ENCODE assay signal across 9 cellular contexts in genomic region chr14:93984987-93985410, GRCh38. TPM values are rescaled to one million over a fixed set of nuclear protein-coding genes. Genes with fewer than 3 reads are reported as not detected.
DNase-seq lines count a peak whose midpoint lies in the region; ATAC-seq and TF ChIP-seq lines count a peak whose summit lies in the region.
"Had no signal": no experiment of that assay in that cellular context is flagged by ENCODE, and none has a peak within 500 bp of the region (broad histone marks: within the 10 kb centered on the region; RNA-seq: fewer than 3 reads in every experiment).

No MANE protein-coding gene starts in this region.

- ATAC-seq in HG02840 (IDR thresholded peaks at IDR 0.05; ENCODE audit: low FRiP score, unreplicated experiment) (no peak), GM21717 (IDR thresholded peaks at IDR 0.05; ENCODE audit: unreplicated experiment) (no peak), GM18909 (IDR thresholded peaks at IDR 0.05; ENCODE audit: poor library complexity, unreplicated experiment) (no peak)

- H3K27me3 ChIP-seq in HAP-1 (ENCODE audit: low read depth): no peaks in the 10 kb centered on the region
- H3K27me3 ChIP-seq in kidney epithelial cell (ENCODE audit: control insufficient read depth, insufficient read depth, low read length): peaks cover 4% of the 10 kb centered on the region

- TF ChIP-seq CTCF in kidney epithelial cell (IDR thresholded peaks at IDR 0.05; ENCODE audit: insufficient read depth, low read length, poor library complexity, severe bottlenecking): peak; percentile 38

- H3K4me1 ChIP-seq in HAP-1: peaks cover 5% of the 10 kb centered on the region

- peak; percentile 71 for DNase-seq in A172 (ENCODE audit: low spot score)
- peak; percentile 31 to 70 for DNase-seq in HAP-1 (ENCODE audit: low spot score in 2 of 2)
- peak; percentile 36 for DNase-seq in amniotic stem cell (lab: John Stamatoyannopoulos, UW)
- peak; percentile 67 for DNase-seq in kidney epithelial cell (ENCODE audit: low read depth)
- DNase-seq in NCI-H2081 treated with DMSO at 0.1 percent for 48 hours (lab: John Stamatoyannopoulos, UW): no peak
- DNase-seq: activated naive CD8-positive, alpha-beta T cell treated with anti-CD3 and anti-CD28 coated beads, Interleukin-2, amount 10 ng/mL, durations not matched to agents 7 days and 5 days had no signal

- H3K4me3 ChIP-seq in HAP-1: no peak overlapping the region
- no peak overlapping the region for H3K4me3 ChIP-seq in kidney epithelial cell (ENCODE audit: low read depth, low read length)

- in situ Hi-C loops in HAP-1 (cut with MboI; ENCODE audit: low sequenced_read_pairs): no loop called here

- no peaks in the 10 kb centered on the region for H3K36me3 ChIP-seq in HAP-1 (replicated peaks)
- no peaks in the 10 kb centered on the region for H3K36me3 ChIP-seq in kidney epithelial cell (ENCODE audit: control insufficient read depth, insufficient read depth, low read length)

- no peaks in the 10 kb centered on the region for H3K9me3 ChIP-seq in HAP-1

RNA-seq across cellular contexts. Expression of gene ASB2, which starts 8.6 kb away (rescaled TPM):
- total RNA-seq in A172 (2014; rRNA removed; shearing (Covaris generic)): not detected in 2 replicates
- 7.4 and 8.8 TPM in 2 replicates for total RNA-seq in kidney epithelial cell

RNA-seq across cellular contexts. Expression of gene CCDC197, which starts 12.1 kb away (rescaled TPM):
- not detected in 2 replicates for total RNA-seq in A172 (2014; rRNA removed; shearing (Covaris generic))
- total RNA-seq in kidney epithelial cell: not detected in 2 replicates

RNA-seq across cellular contexts. Expression of gene OTUB2, which starts 41.1 kb away (rescaled TPM):
- 0.53 and 1.2 TPM in 2 replicates for total RNA-seq in A172 (2014; rRNA removed; shearing (Covaris generic))
- 6.4 and 8.3 TPM in 2 replicates for total RNA-seq in kidney epithelial cell

RNA-seq across cellular contexts. Expression of gene FAM181A, which starts 57.9 kb away (rescaled TPM):
- not detected in 2 replicates for total RNA-seq in A172 (2014; rRNA removed; shearing (Covaris generic))
- not detected in 2 replicates for total RNA-seq in kidney epithelial cell
- total RNA-seq: activated naive CD8-positive, alpha-beta T cell treated with anti-CD3 and anti-CD28 coated beads, Interleukin-2, amount 10 ng/mL, durations not matched to agents 7 days and 5 days had no signal
